ENCODE assay signal across 21 cellular contexts in genomic region chr7:2707481-2707880, GRCh38. TPM values are rescaled to one million over a fixed set of nuclear protein-coding genes. Genes with fewer than 3 reads are reported as not detected.
"Had no signal": no experiment of that assay in that cellular context is flagged by ENCODE, and none has a peak within 500 bp of the region (broad histone marks: within the 10 kb centered on the region; RNA-seq: fewer than 3 reads in every experiment).

No MANE protein-coding gene starts in this region.

- H3K27ac ChIP-seq: body of pancreas, cardiac muscle cell, foreskin keratinocyte, lower lobe of right lung, neural progenitor cell, testis had no signal

- H3K4me3 ChIP-seq: body of pancreas, cardiac muscle cell, lower lobe of right lung, neural progenitor cell, testis had no signal

- H3K27ac Mint-ChIP-seq: activated B cell treated with CpG ODN at 0.5 μM for 24 hours; activated naive CD4-positive, alpha-beta T cell treated with anti-CD3 and anti-CD28 coated beads, Interleukin-2, amount 10 ng/mL, durations not matched to agents 7 days and 5 days; neural progenitor cell; T-helper 1 cell treated with Interleukin-12 subunit alpha and Interleukin-12 subunit beta and Interleukin-4 antibody, amounts not matched to agents 30 μg/mL and 1 μg/mL, for 36 hours; type B pancreatic cell had no signal

- H3K27me3 Mint-ChIP-seq: activated B cell treated with CpG ODN at 0.5 μM for 24 hours, type B pancreatic cell had no signal

- H3K36me3 Mint-ChIP-seq: activated naive CD4-positive, alpha-beta T cell treated with anti-CD3 and anti-CD28 coated beads, Interleukin-2, amount 10 ng/mL, durations not matched to agents 7 days and 5 days; naive B cell; type B pancreatic cell had no signal

- H3K27me3 ChIP-seq: body of pancreas, cardiac muscle cell, foreskin keratinocyte, neural progenitor cell, testis had no signal

- H3K4me1 ChIP-seq: foreskin keratinocyte, testis had no signal

- H3K9ac ChIP-seq: neural progenitor cell had no signal

- H2AFZ ChIP-seq: neural progenitor cell had no signal

- H3K36me3 ChIP-seq: cardiac muscle cell, lower lobe of right lung, neural progenitor cell had no signal

- H3K9me3 Mint-ChIP-seq: activated B cell treated with CpG ODN at 0.5 μM for 24 hours; activated naive CD4-positive, alpha-beta T cell treated with anti-CD3 and anti-CD28 coated beads, Interleukin-2, amount 10 ng/mL, durations not matched to agents 7 days and 5 days; naive B cell; neural progenitor cell; T-helper 1 cell treated with Interleukin-12 subunit alpha and Interleukin-12 subunit beta and Interleukin-4 antibody, amounts not matched to agents 30 μg/mL and 1 μg/mL, for 36 hours; type B pancreatic cell had no signal

- H3K4me3 Mint-ChIP-seq: activated B cell treated with CpG ODN at 0.5 μM for 24 hours; activated naive CD4-positive, alpha-beta T cell treated with anti-CD3 and anti-CD28 coated beads, Interleukin-2, amount 10 ng/mL, durations not matched to agents 7 days and 5 days; neural progenitor cell; T-helper 1 cell treated with Interleukin-12 subunit alpha and Interleukin-12 subunit beta and Interleukin-4 antibody, amounts not matched to agents 30 μg/mL and 1 μg/mL, for 36 hours; type B pancreatic cell had no signal

- H3K9me3 ChIP-seq: body of pancreas, lower lobe of right lung, testis had no signal

- DNase-seq: activated B cell treated with CpG ODN at 0.5 μM for 24 hours; activated CD4-positive, alpha-beta T cell treated with anti-CD3 and anti-CD28 coated beads for 4 hours; activated CD4-positive, alpha-beta T cell treated with anti-CD3 and anti-CD28 coated beads, Interleukin-2, amount 50 U/mL, for 48 hours; activated naive CD4-positive, alpha-beta T cell treated with anti-CD3 and anti-CD28 coated beads, Interleukin-2, amount 10 ng/mL, durations not matched to agents 7 days and 5 days; activated T-cell treated with anti-CD3 and anti-CD28 coated beads, Interleukin-2, amount 50 U/mL, for 48 hours; anterior cingulate cortex; body of pancreas; cortex of kidney; foreskin keratinocyte; lower lobe of right lung; naive B cell; retina; stimulated activated CD4-positive, alpha-beta T cell treated with anti-CD3 and anti-CD28 coated beads, Interleukin-2, amount 100 ng/mL, for 48 hours; stimulated activated CD8-positive, alpha-beta memory T cell treated with anti-CD3 and anti-CD28 coated beads, Interleukin-4, amount 100 ng/mL, for 48 hours; stimulated activated naive CD4-positive, alpha-beta T cell; T1000; testis had no signal

RNA-seq across cellular contexts. Expression of gene AMZ1, which starts 19.5 kb away (rescaled TPM):
- polyA plus RNA-seq: foreskin keratinocyte had no signal
